Comparison of ENCODE assay signal across 1 cellular context in the genomic region with DNA sequence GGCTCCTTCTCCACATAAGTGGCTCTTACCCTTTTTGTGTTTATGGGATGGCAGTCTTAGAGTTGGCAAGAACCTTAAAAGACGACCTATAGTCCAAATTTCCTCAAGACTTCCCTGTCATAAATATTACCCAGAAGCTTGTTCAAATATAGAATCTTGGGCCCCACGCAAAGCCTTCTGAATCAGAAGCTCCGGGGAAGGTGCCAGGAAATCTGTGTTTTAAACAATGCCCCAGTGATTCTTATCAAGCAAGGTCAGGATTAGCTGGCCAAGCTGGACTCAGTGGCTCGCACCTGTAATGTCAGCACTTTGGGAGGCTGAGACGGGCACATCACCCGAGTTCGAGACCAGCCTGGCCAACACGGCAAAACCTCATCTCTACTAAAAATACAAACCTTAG.
A peak's percentile ranks its signal among the peaks of the same experiment; 100 is the strongest.
TF ChIP-seq lines count a peak whose summit lies in the region.

No MANE protein-coding gene starts in this region.

TF ChIP-seq in endothelial cell of umbilical vein, 7 proteins besides CTCF, POLR2A, EP300 and RAD21:
- TF ChIP-seq JUN (IDR thresholded peaks at IDR 0.05; ENCODE audit: borderline replicate concordance, insufficient read depth, insufficient read length, low read depth), result no peak
- peak; percentile 95 for TF ChIP-seq GATA2 (IDR thresholded peaks at IDR 0.05; ENCODE audit: insufficient read depth, insufficient read length, low read depth, low read length)
- TF ChIP-seq POLR2AphosphoS5 (IDR thresholded peaks at IDR 0.05; ENCODE audit: insufficient read depth, low read depth, low read length), result peak; percentile 51
- TF ChIP-seq, protein P1, sequence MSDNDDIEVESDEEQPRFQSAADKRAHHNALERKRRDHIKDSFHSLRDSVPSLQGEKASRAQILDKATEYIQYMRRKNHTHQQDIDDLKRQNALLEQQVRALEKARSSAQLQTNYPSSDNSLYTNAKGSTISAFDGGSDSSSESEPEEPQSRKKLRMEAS (IDR thresholded peaks at IDR 0.05; ENCODE audit: insufficient read depth, insufficient read length), result no peak
- TF ChIP-seq FOS (IDR thresholded peaks at IDR 0.05; ENCODE audit: borderline replicate concordance, insufficient read depth, low read length), result peak; percentile 26
